13 cellular contexts compared by ENCODE assay signal in the genomic region with DNA sequence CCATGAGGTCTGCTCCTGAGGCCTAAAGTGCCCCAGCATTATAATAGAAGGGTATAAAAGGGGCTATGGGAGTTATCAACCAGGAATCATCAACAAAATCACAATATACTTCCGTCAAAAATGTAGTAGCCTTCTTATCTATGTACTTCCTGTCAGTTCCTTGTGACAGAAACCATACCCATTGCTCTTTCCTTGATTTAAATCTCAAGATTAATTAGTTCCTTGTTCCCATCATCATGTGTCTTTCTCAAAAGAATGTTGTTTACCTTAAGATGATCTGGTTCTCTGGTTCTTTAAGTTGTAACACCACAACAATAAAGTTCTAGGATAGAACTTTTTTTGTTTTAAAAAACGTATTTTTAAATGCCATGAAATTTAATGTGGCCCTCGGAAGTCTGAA.
DNase-seq lines count a peak whose midpoint lies in the region; ATAC-seq and TF ChIP-seq lines count a peak whose summit lies in the region.
"Had no signal": no experiment of that assay in that cellular context is flagged by ENCODE, and none has a peak within 500 bp of the region (broad histone marks: within the 10 kb centered on the region; RNA-seq: fewer than 3 reads in every experiment).

No MANE protein-coding gene starts in this region.

- H3K4me3 Mint-ChIP-seq in nephron, result no peak overlapping the region
- H3K4me3 Mint-ChIP-seq: CD4-positive, alpha-beta T cell; H9 had no signal

- TF ChIP-seq CTCF in hepatocyte (IDR thresholded peaks at IDR 0.05; ENCODE audit: poor library complexity) (no peak), nephron (IDR thresholded peaks at IDR 0.05; ENCODE audit: unreplicated experiment in 3 of 3) (no peak), upper lobe of right lung (IDR thresholded peaks at IDR 0.05) (no peak)

- no peaks in the 10 kb centered on the region for H3K4me1 Mint-ChIP-seq in nephron

- H3K36me3 Mint-ChIP-seq in nephron (ENCODE audit: low read depth), result no peaks in the 10 kb centered on the region

- peak overlapping the region in 2 of 3 experiments; percentile 65 to 85 for H3K27ac Mint-ChIP-seq in nephron
- H3K27ac Mint-ChIP-seq: CD4-positive, alpha-beta T cell; H9 had no signal

- 48% methylated on average over 3 of the region's 3 CpGs for WGBS in hepatocyte (ENCODE audit: low lambda C conversion rate, missing lambda C conversion rate)

- H3K36me3 ChIP-seq in hepatocyte (replicated peaks; ENCODE audit: insufficient read depth, low read depth) (no peaks in the 10 kb centered on the region), upper lobe of right lung (no peaks in the 10 kb centered on the region)

- H4K20me1 ChIP-seq in hepatocyte (ENCODE audit: insufficient read depth, poor library complexity, severe bottlenecking), result no peaks in the 10 kb centered on the region

- H3K27ac ChIP-seq in hepatocyte (peak overlapping the region; percentile 18), upper lobe of right lung (no peak overlapping the region)
- H3K27ac ChIP-seq: C4-2B had no signal

- H3K4me3 ChIP-seq in hepatocyte (no peak overlapping the region), upper lobe of right lung (no peak overlapping the region)

- no peaks in the 10 kb centered on the region for H3K9me3 Mint-ChIP-seq in nephron
- H3K9me3 Mint-ChIP-seq: CD4-positive, alpha-beta T cell had no signal

- H3K4me2 ChIP-seq in hepatocyte, result no peak overlapping the region

- intact Hi-C loops in upper lobe of right lung (cut with DNase I), result no loop called here

- H3K9me2 ChIP-seq in hepatocyte (replicated peaks; ENCODE audit: insufficient read depth), result no peaks in the 10 kb centered on the region

- H3K9me3 ChIP-seq in hepatocyte (ENCODE audit: low read depth), result no peaks in the 10 kb centered on the region
- H3K9me3 ChIP-seq in upper lobe of right lung, result no peaks in the 10 kb centered on the region
- H3K9me3 ChIP-seq: Caco-2 had no signal

- no peaks in the 10 kb centered on the region for H3K27me3 ChIP-seq in hepatocyte
- H3K27me3 ChIP-seq in upper lobe of right lung, result no peaks in the 10 kb centered on the region

- no peak for ATAC-seq in upper lobe of right lung

- H3K79me2 ChIP-seq in hepatocyte, result no peaks in the 10 kb centered on the region

- DNase-seq in SK-N-DZ (ENCODE audit: low spot score), result peak; percentile 41
- DNase-seq in amniotic epithelial cell (ENCODE audit: low read depth), result peak; percentile 67
- DNase-seq in hepatocyte (ENCODE audit: low spot score), result no peak
- no peak for DNase-seq in AG08395 (ENCODE audit: low spot score)
- no peak for DNase-seq in GOT3 (lab: John Stamatoyannopoulos, UW)
- DNase-seq in upper lobe of right lung, result no peak
- DNase-seq: ACHN; AML-193; Caco-2; CD4-positive, alpha-beta T cell; H9 had no signal

- no peaks in the 10 kb centered on the region for H3K27me3 Mint-ChIP-seq in nephron (ENCODE audit: low read depth)
- H3K27me3 Mint-ChIP-seq: CD4-positive, alpha-beta T cell had no signal

- H2AFZ ChIP-seq in hepatocyte, result no peak overlapping the region

- H3K4me1 ChIP-seq in hepatocyte (ENCODE audit: insufficient read depth), result no peaks in the 10 kb centered on the region
- H3K4me1 ChIP-seq in upper lobe of right lung, result no peaks in the 10 kb centered on the region
- H3K4me1 ChIP-seq: Caco-2 had no signal

Comparison
In these comparisons a context has a peak if more than half of its experiments do, and no peak if none do; other contexts are left out.
1. DNase-seq: peak in SK-N-DZ (single experiment) and amniotic epithelial cell (single experiment); none in hepatocyte (single experiment), AG08395 (single experiment), GOT3 (single experiment) and upper lobe of right lung (single experiment).